Comparison of ENCODE assay signal across 1 cellular context in genomic region chr15:63107895-63108546, GRCh38.
TF ChIP-seq lines count a peak whose summit lies in the region.

No MANE protein-coding gene starts in this region.

TF ChIP-seq in HepG2, 621 proteins besides CTCF, POLR2A, EP300 and RAD21 (continues in another document):
- peak; percentile 62; the same call in 1 of the 2 replicates for TF ChIP-seq SMARCE1 (IDR thresholded peaks at IDR 0.05; ENCODE audit: borderline replicate concordance)
- TF ChIP-seq CEBPB (IDR thresholded peaks at IDR 0.05; ENCODE audit: borderline replicate concordance, low read depth, low read length) = peak; percentile 33; the same call in 1 of the 2 replicates
- TF ChIP-seq SNRNP70 (IDR thresholded peaks at IDR 0.05; ENCODE audit: low read depth, low read length) = no peak
- TF ChIP-seq ZNF331 (CRISPR knock-in tag; IDR thresholded peaks at IDR 0.05) = no peak; the same call in 1 of the 2 replicates
- TF ChIP-seq PRDM10 (CRISPR knock-in tag; IDR thresholded peaks at IDR 0.05; ENCODE audit: low read depth) = peak; percentile 48; the same call in 1 of the 2 replicates
- no peak for TF ChIP-seq ZFP36L2 (CRISPR knock-in tag; IDR thresholded peaks at IDR 0.05)
- no peak for TF ChIP-seq ZNF776 (CRISPR knock-in tag; IDR thresholded peaks at IDR 0.05)
- TF ChIP-seq ZNF790 (CRISPR knock-in tag; IDR thresholded peaks at IDR 0.05; ENCODE audit: borderline replicate concordance) = no peak
- peak; percentile 77 for TF ChIP-seq KDM6A (CRISPR knock-in tag; IDR thresholded peaks at IDR 0.05; ENCODE audit: low read depth)
- TF ChIP-seq ZMYM2 (CRISPR knock-in tag; IDR thresholded peaks at IDR 0.05) = peak; percentile 83
- peak; percentile 90 for TF ChIP-seq SOX5 (CRISPR knock-in tag; IDR thresholded peaks at IDR 0.05; ENCODE audit: borderline replicate concordance)
- TF ChIP-seq FIP1L1 (IDR thresholded peaks at IDR 0.05; ENCODE audit: borderline replicate concordance, insufficient read depth, low read depth, low read length) = no peak
- no peak for TF ChIP-seq ZNF577 (CRISPR knock-in tag; IDR thresholded peaks at IDR 0.05; ENCODE audit: borderline replicate concordance, low read depth)
- no peak for TF ChIP-seq MTF2 (CRISPR knock-in tag; IDR thresholded peaks at IDR 0.05; ENCODE audit: borderline replicate concordance)
- no peak for TF ChIP-seq EEA1 (CRISPR knock-in tag; IDR thresholded peaks at IDR 0.05; ENCODE audit: borderline replicate concordance)
- TF ChIP-seq HNF1B (CRISPR knock-in tag; IDR thresholded peaks at IDR 0.05) = peak; percentile 71
- TF ChIP-seq CENPX (CRISPR knock-in tag; IDR thresholded peaks at IDR 0.05) = no peak
- TF ChIP-seq MAFG (CRISPR knock-in tag; IDR thresholded peaks at IDR 0.05) = no peak
- no peak for TF ChIP-seq ZHX1 (CRISPR knock-in tag; IDR thresholded peaks at IDR 0.05; ENCODE audit: low read depth)
- peak; percentile 76 for TF ChIP-seq DPF2 (CRISPR knock-in tag; IDR thresholded peaks at IDR 0.05; ENCODE audit: borderline replicate concordance, low read depth)
- no peak for TF ChIP-seq TRIM24 (CRISPR knock-in tag; IDR thresholded peaks at IDR 0.05)
- peak; percentile 59; the same call in 1 of the 2 replicates for TF ChIP-seq FOXO1 (CRISPR knock-in tag; IDR thresholded peaks at IDR 0.05)
- TF ChIP-seq ATM (IDR thresholded peaks at IDR 0.05; ENCODE audit: borderline replicate concordance) = no peak
- TF ChIP-seq TCF7 (IDR thresholded peaks at IDR 0.05; ENCODE audit: low read depth) = peak; percentile 91
- TF ChIP-seq ZNF18 (CRISPR knock-in tag; IDR thresholded peaks at IDR 0.05; ENCODE audit: insufficient replicate concordance) = no peak
- TF ChIP-seq ZNF383 (CRISPR knock-in tag; IDR thresholded peaks at IDR 0.05; ENCODE audit: borderline replicate concordance) = no peak
- TF ChIP-seq SRSF4 (IDR thresholded peaks at IDR 0.05; ENCODE audit: low read depth, low read length, poor library complexity, severe bottlenecking) = no peak
- no peak for TF ChIP-seq FOXM1 (CRISPR knock-in tag; IDR thresholded peaks at IDR 0.05)
- no peak for TF ChIP-seq STAT6 (CRISPR knock-in tag; IDR thresholded peaks at IDR 0.05; ENCODE audit: borderline replicate concordance)
- no peak for TF ChIP-seq FOXP1 (IDR thresholded peaks at IDR 0.05)
- peak; percentile 64 for TF ChIP-seq FOXP1 (CRISPR knock-in tag; IDR thresholded peaks at IDR 0.05)
- TF ChIP-seq ZNF879 (CRISPR knock-in tag; IDR thresholded peaks at IDR 0.05) = no peak
- peak; percentile 83 for TF ChIP-seq CREM (IDR thresholded peaks at IDR 0.05)
- TF ChIP-seq CREM (CRISPR knock-in tag; IDR thresholded peaks at IDR 0.05) = no peak
- TF ChIP-seq LRRFIP1 (CRISPR knock-in tag; conservative IDR thresholded peaks at IDR 0.05) = no peak
- TF ChIP-seq ZNF496 (CRISPR knock-in tag; IDR thresholded peaks at IDR 0.05; ENCODE audit: insufficient replicate concordance) = no peak
- TF ChIP-seq ZSCAN21 (CRISPR knock-in tag; IDR thresholded peaks at IDR 0.05; ENCODE audit: borderline replicate concordance) = no peak
- 0 out of 2 replicates have a peak, but pooled peaks have one; percentile 22 for TF ChIP-seq RERE (CRISPR knock-in tag; IDR thresholded peaks at IDR 0.05; ENCODE audit: low read depth)
